22 cellular contexts compared by ENCODE assay signal in genomic region chr17:36017799-36018198, GRCh38. TPM values are rescaled to one million over a fixed set of nuclear protein-coding genes. Genes with fewer than 3 reads are reported as not detected.
DNase-seq lines count a peak whose midpoint lies in the region; ATAC-seq and TF ChIP-seq lines count a peak whose summit lies in the region.
"Had no signal": no experiment of that assay in that cellular context is flagged by ENCODE, and none has a peak within 500 bp of the region (broad histone marks: within the 10 kb centered on the region; RNA-seq: fewer than 3 reads in every experiment).

Gene CCL23 (minus strand): TSS chr17:36017972. CDS start chr17:36017897, 75 bp downstream.

- peaks cover 71% of the 10 kb centered on the region for H3K4me1 Mint-ChIP-seq in dendritic cell treated with granulocyte-macrophage colony-stimulating factor and Interleukin-4, amounts not matched to agents 40 ng/mL and 50 ng/mL, for 4 days (ENCODE audit: low read depth)
- H3K4me1 Mint-ChIP-seq in natural killer cell = peaks cover 25 to 26% of the 10 kb centered on the region in 2 donors
- no peaks in the 10 kb centered on the region for H3K4me1 Mint-ChIP-seq in CD4-positive, alpha-beta T cell (ENCODE audit: low read depth)
- H3K4me1 Mint-ChIP-seq: T-cell had no signal

- intact Hi-C loops in dendritic cell treated with granulocyte-macrophage colony-stimulating factor and Interleukin-4, amounts not matched to agents 40 ng/mL and 50 ng/mL, for 4 days (cut with micrococcal nuclease) = loop anchor here (2.0 to 5.0 kb wide), 3 partner anchors 17 to 55 kb away; no protein-coding TSS in a partner anchor
- intact Hi-C loops in natural killer cell (cut with micrococcal nuclease) = no loop called here
- intact Hi-C loops in CD4-positive, alpha-beta T cell (cut with DNase I, micrococcal nuclease) = no loop called here

- DNase-seq in CD1c-positive myeloid dendritic cell (ENCODE audit: extremely low spot score) = peak; percentile 65
- peak; percentile 60 for DNase-seq in NOMO-1 treated with dmso at 0.1 percent for 144 hours (lab: John Stamatoyannopoulos, UW; ENCODE audit: unreplicated experiment)
- no peak for DNase-seq in natural killer cell
- no peak for DNase-seq in CD4-positive, alpha-beta T cell
- DNase-seq: activated CD8-positive, alpha-beta memory T cell treated with anti-CD3 and anti-CD28 coated beads, Interleukin-2, amount 10 ng/mL, durations not matched to agents 7 days and 5 days; activated effector memory CD4-positive, alpha-beta T cell treated with Interleukin-2 at 50 U/mL for 16 hours; aorta; GF-D8; MM.1S; naive thymus-derived CD8-positive, alpha-beta T cell; NCI-H2029 treated with DMSO at 0.1 percent for 48 hours; NCI-H69; psoas muscle; stimulated activated naive CD8-positive, alpha-beta T cell treated with anti-CD3 and anti-CD28 coated beads, Interleukin-15, Interleukin-2, amounts not matched to agents 100 U/mL and 50 U/mL, for 24 hours had no signal

- H3K27me3 Mint-ChIP-seq in dendritic cell treated with granulocyte-macrophage colony-stimulating factor and Interleukin-4, amounts not matched to agents 40 ng/mL and 50 ng/mL, for 4 days = peaks cover 1% of the 10 kb centered on the region
- H3K27me3 Mint-ChIP-seq in natural killer cell (ENCODE audit: low read depth in 2 of 2) = peaks cover 0 to 8% of the 10 kb centered on the region in 2 donors
- H3K27me3 Mint-ChIP-seq in CD4-positive, alpha-beta T cell = peaks cover 51% of the 10 kb centered on the region

- H3K9me3 Mint-ChIP-seq in dendritic cell treated with granulocyte-macrophage colony-stimulating factor and Interleukin-4, amounts not matched to agents 40 ng/mL and 50 ng/mL, for 4 days = no peaks in the 10 kb centered on the region
- H3K9me3 Mint-ChIP-seq in natural killer cell = no peaks in the 10 kb centered on the region
- H3K9me3 Mint-ChIP-seq in CD4-positive, alpha-beta T cell = no peaks in the 10 kb centered on the region
- H3K9me3 Mint-ChIP-seq: T-cell had no signal

- H3K27ac ChIP-seq in CD4-positive, alpha-beta T cell (ENCODE audit: low read depth, low read length) = no peak within 1 kb of the TSS
- H3K27ac ChIP-seq: psoas muscle had no signal

- H3K9me3 ChIP-seq in CD4-positive, alpha-beta T cell (ENCODE audit: control insufficient read depth, low read length) = no peaks in the 10 kb centered on the region
- H3K9me3 ChIP-seq: psoas muscle had no signal

- H3K27me3 ChIP-seq in CD4-positive, alpha-beta T cell (ENCODE audit: control insufficient read depth, insufficient read depth, low read length) = no peaks in the 10 kb centered on the region

- peaks cover 46% of the 10 kb centered on the region for H3K36me3 Mint-ChIP-seq in dendritic cell treated with granulocyte-macrophage colony-stimulating factor and Interleukin-4, amounts not matched to agents 40 ng/mL and 50 ng/mL, for 4 days (ENCODE audit: low read depth)
- H3K36me3 Mint-ChIP-seq in natural killer cell = no peaks in the 10 kb centered on the region
- no peaks in the 10 kb centered on the region for H3K36me3 Mint-ChIP-seq in CD4-positive, alpha-beta T cell (ENCODE audit: low read depth)
- H3K36me3 Mint-ChIP-seq: naive thymus-derived CD8-positive, alpha-beta T cell; T-cell had no signal

- TF ChIP-seq CTCF in natural killer cell (IDR thresholded peaks at IDR 0.05) = no peak
- no peak for TF ChIP-seq CTCF in CD4-positive, alpha-beta T cell (IDR thresholded peaks at IDR 0.05)

- ATAC-seq in natural killer cell = peak; percentile 10 to 50 (median 36)
- ATAC-seq in CD4-positive, alpha-beta T cell (ENCODE audit: poor library complexity) = no peak
- ATAC-seq in HG03135 (IDR thresholded peaks at IDR 0.05; ENCODE audit: unreplicated experiment) = no peak
- ATAC-seq in GM21528 (IDR thresholded peaks at IDR 0.05; ENCODE audit: low FRiP score, unreplicated experiment) = no peak
- no peak for ATAC-seq in HG02852 (IDR thresholded peaks at IDR 0.05; ENCODE audit: unreplicated experiment)
- ATAC-seq: activated CD8-positive, alpha-beta memory T cell treated with anti-CD3 and anti-CD28 coated beads, Interleukin-2, amount 10 ng/mL, durations not matched to agents 7 days and 5 days; naive thymus-derived CD8-positive, alpha-beta T cell; psoas muscle; stimulated activated naive CD8-positive, alpha-beta T cell treated with anti-CD3 and anti-CD28 coated beads, Interleukin-15, Interleukin-2, amounts not matched to agents 100 U/mL and 50 U/mL, for 24 hours; T-cell had no signal

- peak within 1 kb of the TSS; percentile 87 for H3K27ac Mint-ChIP-seq in dendritic cell treated with granulocyte-macrophage colony-stimulating factor and Interleukin-4, amounts not matched to agents 40 ng/mL and 50 ng/mL, for 4 days
- peak within 1 kb of the TSS; percentile 56 to 60 for H3K27ac Mint-ChIP-seq in natural killer cell
- no peak within 1 kb of the TSS for H3K27ac Mint-ChIP-seq in CD4-positive, alpha-beta T cell
- H3K27ac Mint-ChIP-seq: activated CD8-positive, alpha-beta memory T cell treated with anti-CD3 and anti-CD28 coated beads, Interleukin-2, amount 10 ng/mL, durations not matched to agents 7 days and 5 days; T-cell had no signal

- CTCF ChIA-PET in CD4-positive, alpha-beta T cell (lab: Charles Lee) = no interaction called here

- POLR2A ChIA-PET in CD4-positive, alpha-beta T cell (lab: Charles Lee) = no interaction called here

- H3K4me3 Mint-ChIP-seq in dendritic cell treated with granulocyte-macrophage colony-stimulating factor and Interleukin-4, amounts not matched to agents 40 ng/mL and 50 ng/mL, for 4 days = peak within 1 kb of the TSS; percentile 80
- H3K4me3 Mint-ChIP-seq in natural killer cell = peak within 1 kb of the TSS; percentile 36
- no peak within 1 kb of the TSS for H3K4me3 Mint-ChIP-seq in CD4-positive, alpha-beta T cell
- H3K4me3 Mint-ChIP-seq: activated CD8-positive, alpha-beta memory T cell treated with anti-CD3 and anti-CD28 coated beads, Interleukin-2, amount 10 ng/mL, durations not matched to agents 7 days and 5 days; naive thymus-derived CD8-positive, alpha-beta T cell; T-cell had no signal

RNA-seq across cellular contexts. Expression of gene CCL23, which starts in this region (rescaled TPM):
- under 1 TPM in 2 of 3 donors, not detected in 1; 0.68 to 0.80 TPM for total RNA-seq in natural killer cell
- not detected for total RNA-seq in CD4-positive, alpha-beta T cell
- total RNA-seq: cerebellum; fibroblast of villous mesenchyme; naive thymus-derived CD8-positive, alpha-beta T cell; psoas muscle; RPMI7951; T-cell had no signal

Comparison
In these comparisons a context has a peak if more than half of its experiments do, and no peak if none do; other contexts are left out.
1. Peak in ATAC-seq in natural killer cell; RNA of the gene not detected or under 1 TPM.
2. DNase-seq: peak in CD1c-positive myeloid dendritic cell (single experiment) and NOMO-1 treated with dmso at 0.1 percent for 144 hours (single experiment); none in natural killer cell (single experiment) and CD4-positive, alpha-beta T cell (0 of 10).